ENCODE assay signal across 17 cellular contexts in the genomic region with DNA sequence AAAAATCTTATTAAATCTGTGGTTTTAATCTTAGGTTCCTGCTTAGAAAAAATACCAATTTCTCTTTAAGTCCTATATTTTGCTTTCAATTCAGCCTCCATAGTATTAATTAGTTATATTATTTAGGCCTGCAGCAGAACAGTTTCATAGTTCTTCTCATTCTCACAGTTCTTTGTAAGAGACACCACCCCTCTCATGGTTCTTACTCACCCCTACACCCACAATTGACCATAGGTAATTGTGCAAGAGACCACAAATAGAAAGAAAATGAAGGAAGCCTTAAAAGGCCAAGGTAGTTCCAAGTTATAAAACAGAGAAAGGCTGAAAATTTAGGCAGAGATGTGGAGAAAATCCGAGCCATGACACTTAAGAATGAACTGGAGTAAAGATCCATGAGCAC.
A peak's percentile ranks its signal among the peaks of the same experiment; 100 is the strongest.
DNase-seq lines count a peak whose midpoint lies in the region; ATAC-seq and TF ChIP-seq lines count a peak whose summit lies in the region.
"Had no signal": no experiment of that assay in that cellular context is flagged by ENCODE, and none has a peak within 500 bp of the region (broad histone marks: within the 10 kb centered on the region; RNA-seq: fewer than 3 reads in every experiment).

No MANE protein-coding gene starts in this region.

- H3K9me3 ChIP-seq in effector memory CD4-positive, alpha-beta T cell (ENCODE audit: control insufficient read depth, low read length) = no peaks in the 10 kb centered on the region
- no peaks in the 10 kb centered on the region for H3K9me3 ChIP-seq in psoas muscle
- H3K9me3 ChIP-seq: testis had no signal

- no peaks in the 10 kb centered on the region for H3K4me1 ChIP-seq in effector memory CD4-positive, alpha-beta T cell (ENCODE audit: control insufficient read depth, insufficient read depth, low read length, poor library complexity, severe bottlenecking)
- H3K4me1 ChIP-seq in psoas muscle = peaks cover 62% of the 10 kb centered on the region
- H3K4me1 ChIP-seq: parathyroid adenoma had no signal

- H3K36me3 ChIP-seq in effector memory CD4-positive, alpha-beta T cell (ENCODE audit: control insufficient read depth, insufficient read depth, low read length) = no peaks in the 10 kb centered on the region
- H3K36me3 ChIP-seq in psoas muscle (ENCODE audit: insufficient read depth in 1 of 2, low read depth in 1 of 2) = no peaks in the 10 kb centered on the region

- no peaks in the 10 kb centered on the region for H3K27me3 ChIP-seq in effector memory CD4-positive, alpha-beta T cell (replicated peaks; ENCODE audit: control insufficient read depth, insufficient read depth, low read length, poor library complexity, severe bottlenecking)
- no peaks in the 10 kb centered on the region for H3K27me3 ChIP-seq in psoas muscle (ENCODE audit: insufficient read depth in 3 of 3, low read length in 2 of 3)
- H3K27me3 ChIP-seq: testis had no signal

- H3K27me3 Mint-ChIP-seq in progenitor cell of endocrine pancreas = no peaks in the 10 kb centered on the region

- no peaks in the 10 kb centered on the region for H3K9me3 Mint-ChIP-seq in progenitor cell of endocrine pancreas (ENCODE audit: low read depth)

- H3K4me3 Mint-ChIP-seq in progenitor cell of endocrine pancreas (ENCODE audit: low read depth) = no peak overlapping the region

- ATAC-seq in psoas muscle = no peak
- ATAC-seq: left colon had no signal

- H3K27ac ChIP-seq in epithelial cell of prostate (peak overlapping the region; percentile 77), psoas muscle (no peak overlapping the region)
- H3K27ac ChIP-seq in effector memory CD4-positive, alpha-beta T cell (ENCODE audit: insufficient read depth, low read length, poor library complexity, severe bottlenecking) = no peak overlapping the region
- H3K27ac ChIP-seq: parathyroid adenoma, testis had no signal

- intact Hi-C loops in psoas muscle (cut with DNase I) = no loop called here

- DNase-seq in GM03348 (ENCODE audit: low spot score) = peak; percentile 56
- DNase-seq in NOMO-1 (lab: John Stamatoyannopoulos, UW; ENCODE audit: unreplicated experiment in 2 of 2) = peak; percentile 45 to 55
- peak; percentile 82 for DNase-seq in epithelial cell of prostate (ENCODE audit: low read depth, low spot score)
- no peak for DNase-seq in progenitor cell of endocrine pancreas (ENCODE audit: low spot score, unreplicated experiment)
- no peak for DNase-seq in effector memory CD4-positive, alpha-beta T cell
- no peak for DNase-seq in Kasumi-1 (lab: John Stamatoyannopoulos, UW)
- no peak for DNase-seq in psoas muscle
- no peak for DNase-seq in GF-D8 (lab: John Stamatoyannopoulos, UW)
- DNase-seq: activated gamma-delta T cell treated with Interleukin-2 at 50 U/mL for 16 hours, DMS79, head of caudate nucleus, left colon, NCI-H1417, NCI-H345, testis had no signal

- no peak for TF ChIP-seq CTCF in progenitor cell of endocrine pancreas (IDR thresholded peaks at IDR 0.05; ENCODE audit: unreplicated experiment)
- no peak for TF ChIP-seq CTCF in psoas muscle (IDR thresholded peaks at IDR 0.05)

- 93 to 97% (median 93%) methylated on average over 1 of the region's 1 CpG for WGBS in psoas muscle, 3 donors

- H3K27ac Mint-ChIP-seq in progenitor cell of endocrine pancreas = peak overlapping the region; percentile 67

- H3K4me3 ChIP-seq in effector memory CD4-positive, alpha-beta T cell (ENCODE audit: insufficient read depth, low read depth, low read length, poor library complexity, severe bottlenecking) = no peak overlapping the region
- no peak overlapping the region for H3K4me3 ChIP-seq in psoas muscle
- H3K4me3 ChIP-seq: PC-9, testis had no signal

- H3K36me3 Mint-ChIP-seq in progenitor cell of endocrine pancreas (ENCODE audit: insufficient read depth) = no peaks in the 10 kb centered on the region

- peaks cover 38% of the 10 kb centered on the region for H3K4me1 Mint-ChIP-seq in progenitor cell of endocrine pancreas (ENCODE audit: low read depth)

Comparison
In these comparisons a context has a peak if more than half of its experiments do, and no peak if none do; other contexts are left out.
1. DNase-seq: peak in GM03348 (single experiment), NOMO-1 (2 of 2) and epithelial cell of prostate (single experiment); none in progenitor cell of endocrine pancreas (single experiment), effector memory CD4-positive, alpha-beta T cell (0 of 3), Kasumi-1 (0 of 2), psoas muscle (0 of 2) and GF-D8 (single experiment).